Comparison of ENCODE assay signal across 8 cellular contexts in the genomic region with DNA sequence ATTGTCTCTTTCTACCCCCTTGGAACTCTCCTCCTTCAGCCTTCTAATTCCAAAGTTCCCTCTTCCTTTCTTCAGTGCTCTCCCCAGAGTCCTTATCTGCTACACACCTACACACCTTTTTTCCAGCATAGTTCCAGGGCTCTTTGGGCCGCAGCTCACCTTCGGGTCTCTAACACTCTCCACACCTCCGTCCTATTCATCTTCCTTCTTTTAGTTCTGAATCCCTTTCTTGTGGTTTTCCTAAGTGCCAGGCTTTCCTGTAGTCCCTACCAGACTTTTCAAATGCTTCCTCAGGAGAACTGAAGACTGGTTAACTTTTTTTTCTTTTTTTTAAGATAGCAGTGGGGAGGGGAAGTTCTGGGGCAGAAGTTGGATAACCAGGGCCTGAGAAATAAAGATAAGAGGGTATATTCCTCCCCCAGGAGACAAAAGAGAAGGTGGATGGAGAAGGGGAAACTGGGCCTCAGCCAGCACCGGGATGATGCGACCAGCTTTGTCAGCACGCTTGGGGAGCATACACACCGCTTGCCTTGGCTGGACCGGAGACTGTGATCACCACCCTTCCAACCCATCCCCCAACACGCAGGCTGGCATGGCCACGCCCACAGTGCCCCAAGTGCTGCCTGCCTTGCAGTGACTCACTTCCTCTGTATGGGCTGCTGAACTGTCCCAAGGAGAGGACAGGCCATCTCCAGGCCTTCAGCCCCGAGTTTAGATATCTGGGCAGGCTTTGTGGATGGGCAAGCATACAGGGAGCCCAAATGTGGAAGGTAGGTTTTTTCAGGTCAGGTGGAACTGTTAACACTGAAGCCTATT. TPM values are rescaled to one million over a fixed set of nuclear protein-coding genes. Genes with fewer than 3 reads are reported as not detected.
DNase-seq lines count a peak whose midpoint lies in the region; ATAC-seq and TF ChIP-seq lines count a peak whose summit lies in the region.

No MANE protein-coding gene starts in this region.

- TF ChIP-seq CTCF in BE2C (IDR thresholded peaks at IDR 0.05; ENCODE audit: low read depth, low read length) (no peak), Loucy (conservative IDR thresholded peaks at IDR 0.05; ENCODE audit: low read length) (no peak), WERI-Rb-1 (IDR thresholded peaks at IDR 0.05; ENCODE audit: low read depth, low read length) (0 out of 2 replicates have a peak, but pooled peaks have one; percentile 6), left lung (IDR thresholded peaks at IDR 0.05) (no peak)

- H3K9ac ChIP-seq in Loucy (ENCODE audit: low read depth, low read length, poor library complexity, severe bottlenecking) = peak overlapping the region; percentile 83

- H3F3A ChIP-seq in Loucy (ENCODE audit: low read depth) = peaks cover 5% of the 10 kb centered on the region; the same call in 1 of the 2 replicates

- H3K36me3 ChIP-seq in BE2C = 0 out of 2 replicates have a peak, but pooled peaks cover 3% of the 10 kb centered on the region
- H3K36me3 ChIP-seq in Loucy (ENCODE audit: insufficient read depth, low read length) = no peaks in the 10 kb centered on the region
- H3K36me3 ChIP-seq in WERI-Rb-1 = peaks cover 12% of the 10 kb centered on the region
- no peaks in the 10 kb centered on the region for H3K36me3 ChIP-seq in left lung

- peak overlapping the region; percentile 44 for H2AFZ ChIP-seq in Loucy (ENCODE audit: low read length)

- H3K27ac ChIP-seq in WERI-Rb-1 = no peak overlapping the region
- H3K27ac ChIP-seq in left lung = peak overlapping the region; percentile 84 to 92

- H3K4me1 ChIP-seq in BE2C (peaks cover 22% of the 10 kb centered on the region), Loucy (ENCODE audit: insufficient read depth, low read length, poor library complexity, severe bottlenecking) (peaks cover 47% of the 10 kb centered on the region), left lung (peaks cover 35 to 73% of the 10 kb centered on the region in 2 donors)

- peaks cover 16% of the 10 kb centered on the region for H4K20me1 ChIP-seq in Loucy (ENCODE audit: insufficient read depth, low read length, poor library complexity, severe bottlenecking)

- intact Hi-C loops in left lung (cut with DNase I) = no loop called here

- H3K79me2 ChIP-seq in Loucy (ENCODE audit: insufficient read depth, low read length) = peaks cover 24% of the 10 kb centered on the region

- H3K4me3 ChIP-seq in BE2C (ENCODE audit: low read depth, low read length) (no peak overlapping the region), Loucy (ENCODE audit: low read length, poor library complexity, severe bottlenecking) (peak overlapping the region; percentile 77), WERI-Rb-1 (ENCODE audit: low read depth, low read length) (no peak overlapping the region), left lung (peak overlapping the region in 1 of 2 donors; percentile 27)

- DNase-seq in BE2C (peak; percentile 65), WERI-Rb-1 (no peak), T47D (ENCODE audit: low read depth in 1 of 2, low spot score in 1 of 2) (peak; percentile 89 to 90), left lung (peak; percentile 95 to 97), NCI-H1048 (lab: John Stamatoyannopoulos, UW) (no peak), NCI-H345 (lab: John Stamatoyannopoulos, UW) (no peak)
- peak; percentile 58 for DNase-seq in stimulated activated CD4-positive, alpha-beta T cell treated with anti-CD3 and anti-CD28 coated beads, Interleukin-2, amount 100 ng/mL, for 4 hours (ENCODE audit: low read depth)

- in situ Hi-C loops in T47D (cut with HindIII; ENCODE audit: low pct_unique_long_range_greater_than_20kb, low sequenced_read_pairs) = no loop called here

- no peaks in the 10 kb centered on the region for H3K9me2 ChIP-seq in Loucy (replicated peaks; ENCODE audit: low read depth, low read length)

- H3K27me3 ChIP-seq in BE2C (no peaks in the 10 kb centered on the region), Loucy (ENCODE audit: insufficient read depth, low read length, poor library complexity, severe bottlenecking) (no peaks in the 10 kb centered on the region), WERI-Rb-1 (ENCODE audit: insufficient read depth, low read depth, severe bottlenecking) (no peaks in the 10 kb centered on the region), left lung (no peaks in the 10 kb centered on the region)

- H3K4me2 ChIP-seq in Loucy (ENCODE audit: low read depth, low read length, poor library complexity, severe bottlenecking) = peak overlapping the region; percentile 92

- ATAC-seq in left lung = peak; percentile 73

- H3K9me3 ChIP-seq in BE2C (no peaks in the 10 kb centered on the region), Loucy (ENCODE audit: insufficient read depth, low read depth, low read length) (no peaks in the 10 kb centered on the region), WERI-Rb-1 (ENCODE audit: severe bottlenecking) (peaks cover 4% of the 10 kb centered on the region), left lung (no peaks in the 10 kb centered on the region)

RNA-seq across cellular contexts. Expression of gene CERS2, which starts 2.5 kb away (rescaled TPM):
- polyA plus RNA-seq in BE2C (2012; ENCODE audit: insufficient read depth, insufficient read length, low read depth) = 174 TPM
- 100 to 1,000 TPM; 325 to 359 TPM for total RNA-seq in left lung

RNA-seq across cellular contexts. Expression of gene ANXA9, which starts 5.0 kb away (rescaled TPM):
- polyA plus RNA-seq in BE2C (2012; ENCODE audit: insufficient read depth, insufficient read length, low read depth) = 1.2 TPM
- total RNA-seq in left lung = 1 to 10 TPM; 1.1 to 2.4 TPM

RNA-seq across cellular contexts. Expression of gene MINDY1, which starts 29.6 kb away (rescaled TPM):
- polyA plus RNA-seq in BE2C (2012; ENCODE audit: insufficient read depth, insufficient read length, low read depth) = 11.1 TPM
- total RNA-seq in left lung = 10 to 100 TPM; 26.0 to 32.9 TPM

RNA-seq across cellular contexts. Expression of gene PRUNE1, which starts 31.2 kb away (rescaled TPM):
- 19.6 TPM for polyA plus RNA-seq in BE2C (2012; ENCODE audit: insufficient read depth, insufficient read length, low read depth)
- total RNA-seq in left lung = 10 to 100 TPM; 15.1 to 18.1 TPM

RNA-seq across cellular contexts. Expression of gene SETDB1, which starts 50.9 kb away (rescaled TPM):
- polyA plus RNA-seq in BE2C (2012; ENCODE audit: insufficient read depth, insufficient read length, low read depth) = 88.7 TPM
- total RNA-seq in left lung = 10 to 100 TPM; 33.1 to 49.7 TPM

Comparison
In these comparisons a context has a peak if more than half of its experiments do, and no peak if none do; other contexts are left out.
1. DNase-seq: peak in BE2C (single experiment), T47D (2 of 2), left lung (2 of 2) and stimulated activated CD4-positive, alpha-beta T cell treated with anti-CD3 and anti-CD28 coated beads, Interleukin-2, amount 100 ng/mL, for 4 hours (single experiment); none in WERI-Rb-1 (single experiment), NCI-H1048 (single experiment) and NCI-H345 (single experiment).